Comparison of ENCODE assay signal across 14 cellular contexts in the genomic region with DNA sequence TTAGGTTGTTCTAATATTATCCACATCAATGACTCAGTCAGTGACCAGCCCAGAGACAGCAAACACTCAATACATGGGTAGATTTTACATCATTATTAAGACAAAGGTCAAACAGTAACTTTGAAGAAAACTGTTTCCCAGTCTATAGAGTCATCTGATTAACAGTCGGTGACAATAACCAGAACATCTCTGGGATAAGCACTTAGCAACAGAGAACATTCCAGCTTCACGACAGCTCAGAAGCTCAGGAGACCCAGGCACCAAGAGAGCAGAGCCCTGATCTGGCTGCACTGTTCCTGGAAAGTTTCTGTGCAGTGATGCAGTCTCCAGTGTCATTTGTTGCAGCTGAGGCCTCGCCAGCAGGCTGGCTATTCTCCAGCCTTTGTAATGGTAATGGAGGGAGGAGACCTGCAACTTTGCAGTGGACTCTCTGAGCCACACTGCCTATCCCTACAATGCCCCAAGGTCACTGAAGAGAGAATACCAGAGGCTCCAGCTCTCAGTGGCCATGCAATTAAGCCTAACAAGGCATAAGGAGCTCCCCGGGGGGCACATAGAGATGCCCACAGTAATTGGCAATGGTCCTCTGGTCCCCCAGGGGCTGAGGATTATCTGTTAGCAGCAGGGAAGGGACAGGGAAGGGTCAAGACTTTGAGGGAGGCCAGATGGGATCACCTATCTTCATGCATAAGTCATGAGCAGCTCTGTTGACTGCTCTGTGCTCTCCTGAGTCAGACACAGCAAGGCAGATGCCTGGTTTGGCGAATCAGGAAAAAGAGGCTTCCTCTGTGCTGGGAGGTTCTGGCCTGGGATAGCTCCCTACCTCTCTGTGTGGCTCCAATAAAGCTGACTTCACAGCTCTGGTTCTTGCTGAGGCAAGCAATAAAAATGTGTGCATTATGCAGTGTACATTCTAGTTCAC.
DNase-seq lines count a peak whose midpoint lies in the region; TF ChIP-seq lines count a peak whose summit lies in the region.
"Had no signal": no experiment of that assay in that cellular context is flagged by ENCODE, and none has a peak within 500 bp of the region (broad histone marks: within the 10 kb centered on the region; RNA-seq: fewer than 3 reads in every experiment).

No MANE protein-coding gene starts in this region.

- TF ChIP-seq CTCF in epithelial cell of esophagus (IDR thresholded peaks at IDR 0.05; ENCODE audit: insufficient read depth, low read depth, low read length, missing control alignments), result no peak
- TF ChIP-seq CTCF in mesothelial cell of epicardium (IDR thresholded peaks at IDR 0.05; ENCODE audit: unreplicated experiment), result no peak
- TF ChIP-seq CTCF in MM.1S (IDR thresholded peaks at IDR 0.05; ENCODE audit: low read length), result no peak

- DNase-seq in EH (ENCODE audit: low read depth) (peak; percentile 23), NCI-H2227 treated with DMSO at 0.1 percent for 48 hours (lab: John Stamatoyannopoulos, UW) (peak; percentile 36), epithelial cell of esophagus (ENCODE audit: low read depth) (peak; percentile 22), NCI-H1694 (lab: John Stamatoyannopoulos, UW) (no peak), mesothelial cell of epicardium (ENCODE audit: low spot score in 2 of 2, unreplicated experiment in 2 of 2) (no peak), midbrain (lab: John Stamatoyannopoulos, UW) (no peak), MM.1S (no peak)
- DNase-seq: activated CD4-positive, alpha-beta T cell treated with anti-CD3 and anti-CD28 coated beads for 48 hours; activated gamma-delta T cell; AML-193; DND-41; MG63; NCI-H526 had no signal

- no peaks in the 10 kb centered on the region for H3K79me2 ChIP-seq in MM.1S (ENCODE audit: low read length)

- H3K9me3 ChIP-seq in mesodermal cell (ENCODE audit: control insufficient read depth, low read length) (no peaks in the 10 kb centered on the region), MM.1S (replicated peaks; ENCODE audit: insufficient read depth, low read length) (no peaks in the 10 kb centered on the region)
- H3K9me3 ChIP-seq: MG63 had no signal

- no peaks in the 10 kb centered on the region for H3K9me2 ChIP-seq in MM.1S (replicated peaks; ENCODE audit: insufficient read depth, low read length)

- no peak overlapping the region for H2AFZ ChIP-seq in MM.1S (ENCODE audit: low read length)

- WGBS in mesodermal cell (ENCODE audit: insufficient coverage in 2 of 2), 2 experiments, result 18 to 21% methylated on average over 4 of the region's 5 CpGs

- H3K27me3 ChIP-seq in MM.1S (replicated peaks; ENCODE audit: insufficient read depth, low read length), result no peaks in the 10 kb centered on the region
- H3K27me3 ChIP-seq: MG63 had no signal

- H3K36me3 Mint-ChIP-seq in mesothelial cell of epicardium, result no peaks in the 10 kb centered on the region

- H3K4me1 Mint-ChIP-seq in mesothelial cell of epicardium, result peaks cover 6% of the 10 kb centered on the region

- no peaks in the 10 kb centered on the region for H3K27me3 Mint-ChIP-seq in mesothelial cell of epicardium (ENCODE audit: low read depth)

- H3K4me3 ChIP-seq in epithelial cell of esophagus (ENCODE audit: low read length), result no peak overlapping the region
- H3K4me3 ChIP-seq in mesodermal cell (ENCODE audit: extremely low read depth, insufficient read depth, low read length, poor library complexity, severe bottlenecking), result no peak overlapping the region
- H3K4me3 ChIP-seq in MM.1S (ENCODE audit: low read length), result no peak overlapping the region
- H3K4me3 ChIP-seq: MG63 had no signal

- H3K27ac ChIP-seq in mesodermal cell (ENCODE audit: low read depth, low read length, severe bottlenecking) (peak overlapping the region; percentile 96), MM.1S (ENCODE audit: low read length) (no peak overlapping the region)

- H3K4me1 ChIP-seq in mesodermal cell (ENCODE audit: control insufficient read depth, insufficient read depth, low read length, poor library complexity, severe bottlenecking), result peaks cover 22% of the 10 kb centered on the region
- no peaks in the 10 kb centered on the region for H3K4me1 ChIP-seq in MM.1S (ENCODE audit: low read length)

- no peak overlapping the region for H3K27ac Mint-ChIP-seq in mesothelial cell of epicardium

- H3F3A ChIP-seq in MM.1S (ENCODE audit: insufficient read depth, low read length), result no peaks in the 10 kb centered on the region

- no peaks in the 10 kb centered on the region for H3K36me3 ChIP-seq in mesodermal cell (ENCODE audit: control insufficient read depth, insufficient read depth, low read length)
- H3K36me3 ChIP-seq in MM.1S (replicated peaks; ENCODE audit: insufficient read depth, low read length), result no peaks in the 10 kb centered on the region
- H3K36me3 ChIP-seq: MG63 had no signal

- H3K9me3 Mint-ChIP-seq in mesothelial cell of epicardium, result peaks cover 7% of the 10 kb centered on the region

- H3K4me3 Mint-ChIP-seq in mesothelial cell of epicardium, result no peak overlapping the region

- no peaks in the 10 kb centered on the region for H4K20me1 ChIP-seq in MM.1S (ENCODE audit: insufficient read depth, low read length)

- H3K4me2 ChIP-seq in MM.1S (ENCODE audit: low read depth, low read length), result no peak overlapping the region

- no peak overlapping the region for H3K9ac ChIP-seq in MM.1S (ENCODE audit: low read length)

Comparison
In these comparisons a context has a peak if more than half of its experiments do, and no peak if none do; other contexts are left out.
1. DNase-seq: peak in EH (single experiment), NCI-H2227 treated with DMSO at 0.1 percent for 48 hours (single experiment) and epithelial cell of esophagus (single experiment); none in NCI-H1694 (single experiment), mesothelial cell of epicardium (0 of 2), midbrain (single experiment) and MM.1S (single experiment).